Comparison of ENCODE assay signal across 8 cellular contexts in genomic region chr5:151214614-151215545, GRCh38. TPM values are rescaled to one million over a fixed set of nuclear protein-coding genes. Genes with fewer than 3 reads are reported as not detected.
DNase-seq lines count a peak whose midpoint lies in the region; ATAC-seq and TF ChIP-seq lines count a peak whose summit lies in the region.

No MANE protein-coding gene starts in this region.

- H3K27ac ChIP-seq in adipose tissue (ENCODE audit: low read depth, low read length) = peak overlapping the region; percentile 93

- TF ChIP-seq CTCF in GM12864 (IDR thresholded peaks at IDR 0.05; ENCODE audit: low read depth, low read length, missing control alignments) = no peak
- no peak for TF ChIP-seq CTCF in natural killer cell (IDR thresholded peaks at IDR 0.05)

- intact Hi-C loops in natural killer cell (cut with micrococcal nuclease) = loop anchor here (1.0 to 10.0 kb wide), 4 partner anchors 8 to 118 kb away; partner anchors contain the start of genes ANXA6 and GM2A

- 57 to 82% (median 63%) methylated on average over 10 of the region's 10 CpGs for WGBS in adipose tissue, 3 donors

- peak overlapping the region; percentile 46 for H3K4me3 ChIP-seq in GM12864 (ENCODE audit: low read depth, low read length)

- ATAC-seq in GM21381 (IDR thresholded peaks at IDR 0.05; ENCODE audit: unreplicated experiment) (peak; percentile 54), natural killer cell (peak; percentile 23 to 48 (median 31))

- peak overlapping the region; percentile 88 for H3K4me3 Mint-ChIP-seq in natural killer cell

- no peaks in the 10 kb centered on the region for H3K36me3 Mint-ChIP-seq in natural killer cell

- no peaks in the 10 kb centered on the region for H3K27me3 Mint-ChIP-seq in natural killer cell (ENCODE audit: low read depth in 2 of 2)

- peak overlapping the region; percentile 88 to 92 for H3K27ac Mint-ChIP-seq in natural killer cell

- no peaks in the 10 kb centered on the region for H3K9me3 Mint-ChIP-seq in natural killer cell

- peaks cover 80 to 82% of the 10 kb centered on the region in 2 donors for H3K4me1 Mint-ChIP-seq in natural killer cell

- peak; percentile 95 for DNase-seq in GM12864 (ENCODE audit: low read depth)
- peak; percentile 58 for DNase-seq in HPDE6-E6E7 (ENCODE audit: extremely low spot score)
- peak; percentile 37 for DNase-seq in natural killer cell
- no peak for DNase-seq in putamen (ENCODE audit: low spot score)
- no peak for DNase-seq in activated CD4-positive, CD25-positive, alpha-beta regulatory T cell treated with anti-CD3 and anti-CD28 coated beads, Interleukin-2, amount 50 U/mL, for 72 hours
- no peak for DNase-seq in NCI-H2227 treated with DMSO at 0.1 percent for 48 hours (lab: John Stamatoyannopoulos, UW)

RNA-seq across cellular contexts. Expression of gene CCDC69, which starts 9.0 kb away (rescaled TPM):
- 100 to 1,000 TPM in 2 of 3 donors, 10 to 100 TPM in 1; 38.3 to 168 (median 145) TPM for polyA plus RNA-seq in adipose tissue
- 100 to 1,000 TPM; 181 to 227 (median 204) TPM for total RNA-seq in natural killer cell

RNA-seq across cellular contexts. Expression of gene GM2A, which starts 38.1 kb away (rescaled TPM):
- polyA plus RNA-seq in adipose tissue = 10 to 100 TPM in 2 of 3 donors, 1 to 10 TPM in 1; 7.8 to 14.1 (median 10.1) TPM
- 10 to 100 TPM in 2 of 3 donors, 1 to 10 TPM in 1; 9.6 to 15.9 (median 15.6) TPM for total RNA-seq in natural killer cell

RNA-seq across cellular contexts. Expression of gene ANXA6, which starts 57.3 kb away (rescaled TPM):
- 100 to 1,000 TPM in 2 of 3 donors, 10 to 100 TPM in 1; 70.1 to 454 (median 256) TPM for polyA plus RNA-seq in adipose tissue
- total RNA-seq in natural killer cell = 100 to 1,000 TPM; 504 to 629 (median 535) TPM

Comparison
In these comparisons a context has a peak if more than half of its experiments do, and no peak if none do; other contexts are left out.
1. DNase-seq: peak in GM12864 (single experiment), HPDE6-E6E7 (single experiment) and natural killer cell (single experiment); none in putamen (single experiment), activated CD4-positive, CD25-positive, alpha-beta regulatory T cell treated with anti-CD3 and anti-CD28 coated beads, Interleukin-2, amount 50 U/mL, for 72 hours (single experiment) and NCI-H2227 treated with DMSO at 0.1 percent for 48 hours (single experiment).